16 cellular contexts compared by ENCODE assay signal in genomic region chr1:226809785-226810571, GRCh38.
A peak's percentile ranks its signal among the peaks of the same experiment; 100 is the strongest.
DNase-seq lines count a peak whose midpoint lies in the region; ATAC-seq and TF ChIP-seq lines count a peak whose summit lies in the region.
"Had no signal": no experiment of that assay in that cellular context is flagged by ENCODE, and none has a peak within 500 bp of the region (broad histone marks: within the 10 kb centered on the region; RNA-seq: fewer than 3 reads in every experiment).

No MANE protein-coding gene starts in this region.

- peak; percentile 50 for DNase-seq in GM03348 (ENCODE audit: low spot score)
- DNase-seq in caudate nucleus (lab: John Stamatoyannopoulos, UW): peak in 20 of 61 donors; percentile 10 to 88 (median 47)
- DNase-seq in hypothalamus (lab: John Stamatoyannopoulos, UW): peak in 30 of 51 donors; percentile 16 to 89 (median 64)
- peak; percentile 57 for DNase-seq in sigmoid colon
- no peak for DNase-seq in NCI-H2029 treated with DMSO at 0.1 percent for 48 hours (lab: John Stamatoyannopoulos, UW)
- no peak for DNase-seq in NCI-H2196 treated with DMSO at 0.1 percent for 48 hours (lab: John Stamatoyannopoulos, UW; ENCODE audit: unreplicated experiment)
- no peak for DNase-seq in activated CD4-positive, alpha-beta T cell treated with anti-CD3 and anti-CD28 coated beads for 36 hours
- no peak for DNase-seq in NOMO-1 treated with DMSO at 0.1 percent for 48 hours (lab: John Stamatoyannopoulos, UW; ENCODE audit: unreplicated experiment)
- DNase-seq: activated CD8-positive, alpha-beta memory T cell treated with anti-CD3 and anti-CD28 coated beads for 24 hours; activated gamma-delta T cell treated with Interleukin-2 at 50 U/mL for 16 hours; colonic mucosa; immature natural killer cell; NCI-H1048; NCI-H2227 treated with DMSO at 0.1 percent for 48 hours; stimulated activated CD8-positive, alpha-beta memory T cell treated with anti-CD3 and anti-CD28 coated beads, Interleukin-4, amount 100 ng/mL, for 48 hours had no signal

- TF ChIP-seq CTCF in sigmoid colon (IDR thresholded peaks at IDR 0.05): no peak

- no peaks in the 10 kb centered on the region for H3K9me3 ChIP-seq in sigmoid colon
- H3K9me3 ChIP-seq: colonic mucosa had no signal

- peak overlapping the region; percentile 68 for H3K27ac ChIP-seq in caudate nucleus (ENCODE audit: low read depth, low read length)
- peak overlapping the region in 3 of 4 donors; percentile 7 to 71 (median 69) for H3K27ac ChIP-seq in sigmoid colon
- H3K27ac ChIP-seq: C4-2B, colonic mucosa had no signal

- peaks cover 0 to 29% (median 16%) of the 10 kb centered on the region in 4 donors for H3K4me1 ChIP-seq in sigmoid colon
- H3K4me1 ChIP-seq: colonic mucosa had no signal

- no peaks in the 10 kb centered on the region for H3K27me3 ChIP-seq in sigmoid colon
- H3K27me3 ChIP-seq: colonic mucosa had no signal

- peaks cover 12% of the 10 kb centered on the region for H3K4me1 Mint-ChIP-seq in activated CD4-positive, alpha-beta T cell treated with anti-CD3 and anti-CD28 coated beads for 36 hours
- H3K4me1 Mint-ChIP-seq: immature natural killer cell had no signal

- no peak for TF ChIP-seq EP300 in sigmoid colon (IDR thresholded peaks at IDR 0.05)

- POLR2A ChIA-PET in activated CD4-positive, alpha-beta T cell treated with anti-CD3 and anti-CD28 coated beads for 36 hours (lab: Charles Lee): interaction anchor here (0.5 kb wide), 1 partner anchor 78 kb away, joined by 3 read pairs; no protein-coding TSS in a partner anchor

- intact Hi-C loops in sigmoid colon (cut with DNase I): no loop called here
- intact Hi-C loops in activated CD4-positive, alpha-beta T cell treated with anti-CD3 and anti-CD28 coated beads for 36 hours (cut with DNase I, micrococcal nuclease): loop anchor here in 1 of 2 experiments (5.0 kb wide), 1 partner anchor 48 kb away; no protein-coding TSS in a partner anchor

- ATAC-seq in activated CD4-positive, alpha-beta T cell treated with anti-CD3 and anti-CD28 coated beads for 36 hours: no peak

- CTCF ChIA-PET in activated CD4-positive, alpha-beta T cell treated with anti-CD3 and anti-CD28 coated beads for 36 hours (lab: Charles Lee): interaction anchor here (0.8 to 1.5 kb wide), 4 partner anchors 9 to 173 kb away, joined by 3 to 4 read pairs (median 3); no protein-coding TSS in a partner anchor

- WGBS in sigmoid colon, 2 donors: 92% methylated on average over 11 of the region's 11 CpGs

- H3K27ac Mint-ChIP-seq in activated CD4-positive, alpha-beta T cell treated with anti-CD3 and anti-CD28 coated beads for 36 hours: no peak overlapping the region
- H3K27ac Mint-ChIP-seq: immature natural killer cell had no signal

- no peaks in the 10 kb centered on the region for H3K27me3 Mint-ChIP-seq in activated CD4-positive, alpha-beta T cell treated with anti-CD3 and anti-CD28 coated beads for 36 hours

- no peaks in the 10 kb centered on the region for H3K9me3 Mint-ChIP-seq in activated CD4-positive, alpha-beta T cell treated with anti-CD3 and anti-CD28 coated beads for 36 hours (ENCODE audit: low read depth)
- H3K9me3 Mint-ChIP-seq: immature natural killer cell had no signal

- H3K36me3 ChIP-seq in sigmoid colon: no peaks in the 10 kb centered on the region
- H3K36me3 ChIP-seq: colonic mucosa had no signal

- no peaks in the 10 kb centered on the region for H3K36me3 Mint-ChIP-seq in activated CD4-positive, alpha-beta T cell treated with anti-CD3 and anti-CD28 coated beads for 36 hours (ENCODE audit: low read depth)
- H3K36me3 Mint-ChIP-seq: immature natural killer cell had no signal

- no peak overlapping the region for H3K4me3 ChIP-seq in sigmoid colon
- H3K4me3 ChIP-seq: colonic mucosa had no signal

- TF ChIP-seq POLR2A in sigmoid colon (IDR thresholded peaks at IDR 0.05): no peak

- H3K4me3 Mint-ChIP-seq in activated CD4-positive, alpha-beta T cell treated with anti-CD3 and anti-CD28 coated beads for 36 hours: no peak overlapping the region
- H3K4me3 Mint-ChIP-seq: immature natural killer cell had no signal

Comparison
In these comparisons a context has a peak if more than half of its experiments do, and no peak if none do; other contexts are left out.
1. DNase-seq: peak in GM03348 (single experiment), hypothalamus (30 of 51) and sigmoid colon (single experiment); none in NCI-H2029 treated with DMSO at 0.1 percent for 48 hours (single experiment), NCI-H2196 treated with DMSO at 0.1 percent for 48 hours (single experiment), activated CD4-positive, alpha-beta T cell treated with anti-CD3 and anti-CD28 coated beads for 36 hours (single experiment) and NOMO-1 treated with DMSO at 0.1 percent for 48 hours (single experiment).